31 cellular contexts compared by ENCODE assay signal in genomic region chr9:121057821-121058220, GRCh38.
"Had no signal": no experiment of that assay in that cellular context is flagged by ENCODE, and none has a peak within 500 bp of the region (broad histone marks: within the 10 kb centered on the region; RNA-seq: fewer than 3 reads in every experiment).

No MANE protein-coding gene starts in this region.

- H3K4me1 ChIP-seq: tibial artery, upper lobe of right lung had no signal

- H3K27ac Mint-ChIP-seq: immature natural killer cell; mesothelial cell of epicardium; naive B cell; natural killer cell; nephron progenitor cell; neural progenitor cell; progenitor cell of endocrine pancreas; stimulated activated effector memory CD8-positive, alpha-beta T cell treated with anti-CD3 and anti-CD28 coated beads, Interleukin-12 subunit alpha, Interleukin-12 subunit beta, amount 100 ng/mL, for 72 hours; stimulated activated naive CD8-positive, alpha-beta T cell treated with anti-CD3 and anti-CD28 coated beads, Interleukin-15, Interleukin-2, amounts not matched to agents 100 ng/mL and 50 ng/mL, for 24 hours had no signal

- H3K4me1 Mint-ChIP-seq: immature natural killer cell, natural killer cell had no signal

- H3K27me3 Mint-ChIP-seq: naive B cell; progenitor cell of endocrine pancreas; stimulated activated naive CD8-positive, alpha-beta T cell treated with anti-CD3 and anti-CD28 coated beads, Interleukin-15, Interleukin-2, amounts not matched to agents 100 ng/mL and 50 ng/mL, for 24 hours had no signal

- H3K27ac ChIP-seq: left lung, lower lobe of right lung, neural progenitor cell, neutrophil, parathyroid adenoma, skin epidermis, spleen, suprapubic skin, thoracic aorta, tibial artery, upper lobe of right lung had no signal

- H3K9me3 ChIP-seq: lower lobe of right lung, neutrophil, suprapubic skin, tibial artery, upper lobe of right lung had no signal

- H2AFZ ChIP-seq: neural progenitor cell, parathyroid adenoma had no signal

- H3K27me3 ChIP-seq: left lung, neural progenitor cell, neutrophil, spleen, suprapubic skin, tibial artery, upper lobe of right lung had no signal

- DNase-seq: hypothalamus; immature natural killer cell; kidney; left colon; left lung; lower lobe of right lung; mammary epithelial cell; mesenchymal stem cell; naive B cell; natural killer cell; nephron progenitor cell; occipital lobe; retina; right cardiac atrium; spleen; stimulated activated CD4-positive, alpha-beta T cell treated with anti-CD3 and anti-CD28 coated beads, Interleukin-4, amount 100 ng/mL, for 24 hours; stimulated activated naive CD4-positive, alpha-beta T cell; tibial artery; trophoblast cell; upper lobe of right lung had no signal

- H3K9me3 Mint-ChIP-seq: immature natural killer cell; stimulated activated naive CD8-positive, alpha-beta T cell treated with anti-CD3 and anti-CD28 coated beads, Interleukin-15, Interleukin-2, amounts not matched to agents 100 ng/mL and 50 ng/mL, for 24 hours had no signal

- H3K79me2 ChIP-seq: parathyroid adenoma had no signal

- H3K4me2 ChIP-seq: neural progenitor cell had no signal

- ATAC-seq: left colon; left lung; lower lobe of right lung; natural killer cell; right cardiac atrium; sciatic nerve; stimulated activated effector memory CD8-positive, alpha-beta T cell treated with anti-CD3 and anti-CD28 coated beads, Interleukin-12 subunit alpha, Interleukin-12 subunit beta, amount 100 ng/mL, for 72 hours; upper lobe of right lung had no signal

- H3K36me3 Mint-ChIP-seq: natural killer cell; stimulated activated effector memory CD8-positive, alpha-beta T cell treated with anti-CD3 and anti-CD28 coated beads, Interleukin-12 subunit alpha, Interleukin-12 subunit beta, amount 100 ng/mL, for 72 hours had no signal

- H3K4me3 Mint-ChIP-seq: immature natural killer cell; mesothelial cell of epicardium; naive B cell; natural killer cell; nephron progenitor cell; neural progenitor cell; stimulated activated effector memory CD8-positive, alpha-beta T cell treated with anti-CD3 and anti-CD28 coated beads, Interleukin-12 subunit alpha, Interleukin-12 subunit beta, amount 100 ng/mL, for 72 hours; stimulated activated naive CD8-positive, alpha-beta T cell treated with anti-CD3 and anti-CD28 coated beads, Interleukin-15, Interleukin-2, amounts not matched to agents 100 ng/mL and 50 ng/mL, for 24 hours had no signal

- H3K4me3 ChIP-seq: left lung, lower lobe of right lung, neural progenitor cell, skin epidermis, spleen, suprapubic skin, thoracic aorta, tibial artery, upper lobe of right lung had no signal

- H3K36me3 ChIP-seq: left lung, lower lobe of right lung, neural progenitor cell, neutrophil, suprapubic skin, thoracic aorta, upper lobe of right lung had no signal

- H3K9ac ChIP-seq: neural progenitor cell, parathyroid adenoma had no signal
